Comparison of ENCODE assay signal across 26 cellular contexts in genomic region chrX:135449637-135450550, GRCh38.
"Had no signal": no experiment of that assay in that cellular context is flagged by ENCODE, and none has a peak within 500 bp of the region (broad histone marks: within the 10 kb centered on the region; RNA-seq: fewer than 3 reads in every experiment).

No MANE protein-coding gene starts in this region.

- H3K4me3 ChIP-seq: left ventricle myocardium inferior, lung, mucosa of descending colon, pancreas, prostate gland, smooth muscle cell, stomach, testis, thyroid gland, transverse colon, upper lobe of left lung, vagina had no signal

- H3K27ac ChIP-seq: left ventricle myocardium inferior, pancreas, prostate gland, stomach, testis, thyroid gland, transverse colon, upper lobe of left lung, vagina had no signal

- DNase-seq: hippocampal formation; immature natural killer cell; left ventricle myocardium inferior; midbrain; mucosa of descending colon; naive thymus-derived CD4-positive, alpha-beta T cell; nucleus accumbens; retina; right cardiac atrium; stimulated activated CD4-positive, alpha-beta T cell treated with anti-CD3 and anti-CD28 coated beads, Interleukin-12 subunit alpha, Interleukin-12 subunit beta, amount 100 ng/mL, for 4 hours; stimulated activated CD4-positive, alpha-beta T cell treated with anti-CD3 and anti-CD28 coated beads, Interleukin-15, amount 100 ng/mL, for 24 hours; stimulated activated CD4-positive, alpha-beta T cell treated with anti-CD3 and anti-CD28 coated beads, Interleukin-2, amount 100 ng/mL, for 24 hours; stimulated activated CD4-positive, alpha-beta T cell treated with anti-CD3 and anti-CD28 coated beads, Interleukin-4, amount 100 ng/mL, for 1 hour; stimulated activated naive B cell treated with anti-CD40 and anti-IgM and Interleukin-4, amounts not matched to agents 10 μg/mL and 1 μg/mL and 100 μg/mL, for 72 hours; stimulated activated naive CD8-positive, alpha-beta T cell treated with anti-CD3 and anti-CD28 coated beads, Interleukin-15, Interleukin-2, amounts not matched to agents 100 U/mL and 50 U/mL, for 24 hours; stomach; testis; thyroid gland; transverse colon had no signal

- H3K4me2 ChIP-seq: smooth muscle cell had no signal

- H3K9me3 ChIP-seq: left ventricle myocardium inferior, mucosa of descending colon, pancreas, prostate gland, stomach, testis, thyroid gland, transverse colon, upper lobe of left lung, vagina had no signal

- H3K36me3 ChIP-seq: left ventricle myocardium inferior, pancreas, prostate gland, stomach, thyroid gland, transverse colon, upper lobe of left lung, vagina had no signal

- H3K4me1 ChIP-seq: pancreas, prostate gland, stomach, testis, thyroid gland, transverse colon, upper lobe of left lung, vagina had no signal

- FAIRE-seq: islet of Langerhans, pancreas had no signal

- ATAC-seq: mucosa of descending colon; naive thymus-derived CD4-positive, alpha-beta T cell; pancreas; right cardiac atrium; stimulated activated naive B cell treated with anti-CD40 and anti-IgM and Interleukin-4, amounts not matched to agents 10 μg/mL and 1 μg/mL and 100 μg/mL, for 72 hours; stimulated activated naive CD8-positive, alpha-beta T cell treated with anti-CD3 and anti-CD28 coated beads, Interleukin-15, Interleukin-2, amounts not matched to agents 100 U/mL and 50 U/mL, for 24 hours had no signal

- H3K27me3 ChIP-seq: pancreas, testis, thyroid gland, transverse colon, upper lobe of left lung, vagina had no signal
